7 cellular contexts compared by ENCODE assay signal in the genomic region with DNA sequence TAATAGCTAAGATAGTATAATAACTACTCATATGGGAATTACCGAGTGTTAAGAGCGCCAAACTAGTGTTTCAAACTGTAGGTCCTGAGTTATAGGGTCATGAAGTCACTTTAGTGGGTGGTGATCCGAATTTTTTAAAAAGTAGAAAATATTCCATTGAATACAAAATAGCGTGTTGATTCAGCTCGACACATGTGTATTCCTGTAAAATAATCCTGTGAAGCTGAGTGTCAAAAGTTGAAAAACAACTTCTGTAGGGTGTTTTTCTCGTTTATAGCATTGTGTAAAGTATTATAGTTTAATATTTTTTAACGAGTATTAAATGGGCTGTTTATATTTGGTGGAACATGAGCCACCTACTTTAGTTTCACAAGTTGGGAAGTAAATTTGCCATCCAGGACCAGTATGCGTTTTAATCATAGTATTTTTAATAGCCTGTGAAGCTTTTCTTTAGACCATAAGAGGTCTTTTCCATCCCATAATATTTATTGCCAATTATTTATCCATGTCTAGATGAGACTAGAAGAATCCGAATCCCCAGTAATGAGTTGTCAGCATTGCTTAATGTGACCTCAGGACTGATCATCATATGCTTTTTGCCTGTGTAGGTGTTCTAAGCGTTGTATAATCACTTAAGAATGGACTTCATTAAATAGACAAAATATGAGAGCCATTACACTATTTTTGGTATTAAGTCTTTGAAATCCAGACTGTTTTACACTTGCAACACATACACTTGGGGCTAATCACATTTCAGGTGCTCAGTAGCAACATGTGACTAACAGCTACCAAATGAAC.
DNase-seq lines count a peak whose midpoint lies in the region; ATAC-seq and TF ChIP-seq lines count a peak whose summit lies in the region.

No MANE protein-coding gene starts in this region.

- no peak overlapping the region for H3K27ac ChIP-seq in iPS DF 6.9 (ENCODE audit: low read length)

- peak overlapping the region; percentile 98 for H3K27ac Mint-ChIP-seq in WTC11
- no peak overlapping the region for H3K27ac Mint-ChIP-seq in stimulated activated memory B cell treated with anti-CD40 and anti-IgM and Interleukin-4, amounts not matched to agents 10 μg/mL and 1 μg/mL and 100 μg/mL, for 72 hours

- no peaks in the 10 kb centered on the region for H3K36me3 ChIP-seq in iPS DF 6.9 (ENCODE audit: control insufficient read depth, insufficient read depth, low read length)

- H3K9me3 ChIP-seq in iPS DF 6.9 (ENCODE audit: control insufficient read depth, insufficient read depth, low read length) = no peaks in the 10 kb centered on the region

- peaks cover 3% of the 10 kb centered on the region; the same call in 1 of the 2 replicates for H3K9me3 Mint-ChIP-seq in WTC11
- H3K9me3 Mint-ChIP-seq in stimulated activated memory B cell treated with anti-CD40 and anti-IgM and Interleukin-4, amounts not matched to agents 10 μg/mL and 1 μg/mL and 100 μg/mL, for 72 hours = no peaks in the 10 kb centered on the region

- peaks cover 56% of the 10 kb centered on the region for H3K4me1 Mint-ChIP-seq in WTC11
- H3K4me1 Mint-ChIP-seq in stimulated activated memory B cell treated with anti-CD40 and anti-IgM and Interleukin-4, amounts not matched to agents 10 μg/mL and 1 μg/mL and 100 μg/mL, for 72 hours = peaks cover 69% of the 10 kb centered on the region

- no peaks in the 10 kb centered on the region for H3K27me3 Mint-ChIP-seq in WTC11 (ENCODE audit: low read depth)
- no peaks in the 10 kb centered on the region for H3K27me3 Mint-ChIP-seq in stimulated activated memory B cell treated with anti-CD40 and anti-IgM and Interleukin-4, amounts not matched to agents 10 μg/mL and 1 μg/mL and 100 μg/mL, for 72 hours

- DNase-seq in HCEC 1CT = peak; percentile 61
- DNase-seq in WTC11 (ENCODE audit: low spot score) = no peak
- no peak for DNase-seq in iPS DF 6.9 (ENCODE audit: low read depth, low spot score)
- no peak for DNase-seq in GF-D8 (lab: John Stamatoyannopoulos, UW)

- peaks cover 15% of the 10 kb centered on the region for H3K36me3 Mint-ChIP-seq in WTC11
- peaks cover 13% of the 10 kb centered on the region for H3K36me3 Mint-ChIP-seq in stimulated activated memory B cell treated with anti-CD40 and anti-IgM and Interleukin-4, amounts not matched to agents 10 μg/mL and 1 μg/mL and 100 μg/mL, for 72 hours

- POLR2A ChIA-PET in WTC11 (lab: Charles Lee) = interaction anchor here (0.6 to 1.0 kb wide), 3 partner anchors 11 to 131 kb away, joined by 3 to 8 read pairs (median 3); no protein-coding TSS in a partner anchor

- no peak for TF ChIP-seq CTCF in WTC11 (IDR thresholded peaks at IDR 0.05)

- no peaks in the 10 kb centered on the region for H3K4me1 ChIP-seq in iPS DF 6.9 (ENCODE audit: control insufficient read depth, insufficient read depth, low read length)

- CTCF ChIA-PET in WTC11 (lab: Charles Lee) = interaction anchor here (0.9 to 1.0 kb wide), 2 partner anchors 102 to 155 kb away, joined by 3 read pairs; no protein-coding TSS in a partner anchor

- H3K27me3 ChIP-seq in iPS DF 6.9 (ENCODE audit: control insufficient read depth, insufficient read depth, low read length) = no peaks in the 10 kb centered on the region

- no CpG with 5 or more reads among the region's 10 CpGs for WGBS in iPS DF 6.9 (ENCODE audit: insufficient coverage, insufficient read length)

- H3K4me3 ChIP-seq in iPS DF 6.9 (ENCODE audit: low read length) = peak overlapping the region; percentile 96; the same call in 1 of the 2 replicates

- no peak for ATAC-seq in WTC11
- no peak for ATAC-seq in stimulated activated memory B cell treated with anti-CD40 and anti-IgM and Interleukin-4, amounts not matched to agents 10 μg/mL and 1 μg/mL and 100 μg/mL, for 72 hours
- no peak for ATAC-seq in HG03139 (IDR thresholded peaks at IDR 0.05; ENCODE audit: unreplicated experiment)
- ATAC-seq in HG03108 (IDR thresholded peaks at IDR 0.05; ENCODE audit: unreplicated experiment) = no peak

- peak overlapping the region; percentile 96 for H3K4me3 Mint-ChIP-seq in WTC11
- peak overlapping the region; percentile 84 for H3K4me3 Mint-ChIP-seq in stimulated activated memory B cell treated with anti-CD40 and anti-IgM and Interleukin-4, amounts not matched to agents 10 μg/mL and 1 μg/mL and 100 μg/mL, for 72 hours

TF ChIP-seq in WTC11, 78 proteins besides CTCF, POLR2A, EP300 and RAD21:
- no peak for TF ChIP-seq TP53 (CRISPR knock-in tag; IDR thresholded peaks at IDR 0.05)
- no peak for TF ChIP-seq ZNF263 (CRISPR knock-in tag; IDR thresholded peaks at IDR 0.05; ENCODE audit: low read depth)
- TF ChIP-seq, protein P1, sequence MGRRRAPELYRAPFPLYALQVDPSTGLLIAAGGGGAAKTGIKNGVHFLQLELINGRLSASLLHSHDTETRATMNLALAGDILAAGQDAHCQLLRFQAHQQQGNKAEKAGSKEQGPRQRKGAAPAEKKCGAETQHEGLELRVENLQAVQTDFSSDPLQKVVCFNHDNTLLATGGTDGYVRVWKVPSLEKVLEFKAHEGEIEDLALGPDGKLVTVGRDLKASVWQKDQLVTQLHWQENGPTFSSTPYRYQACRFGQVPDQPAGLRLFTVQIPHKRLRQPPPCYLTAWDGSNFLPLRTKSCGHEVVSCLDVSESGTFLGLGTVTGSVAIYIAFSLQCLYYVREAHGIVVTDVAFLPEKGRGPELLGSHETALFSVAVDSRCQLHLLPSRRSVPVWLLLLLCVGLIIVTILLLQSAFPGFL (CRISPR knock-in tag; IDR thresholded peaks at IDR 0.05; ENCODE audit: borderline replicate concordance) = no peak
- no peak for TF ChIP-seq HMGA2 (CRISPR knock-in tag; IDR thresholded peaks at IDR 0.05)
- no peak for TF ChIP-seq ELF4 (CRISPR knock-in tag; IDR thresholded peaks at IDR 0.05; ENCODE audit: low read depth)
- TF ChIP-seq, protein P2, sequence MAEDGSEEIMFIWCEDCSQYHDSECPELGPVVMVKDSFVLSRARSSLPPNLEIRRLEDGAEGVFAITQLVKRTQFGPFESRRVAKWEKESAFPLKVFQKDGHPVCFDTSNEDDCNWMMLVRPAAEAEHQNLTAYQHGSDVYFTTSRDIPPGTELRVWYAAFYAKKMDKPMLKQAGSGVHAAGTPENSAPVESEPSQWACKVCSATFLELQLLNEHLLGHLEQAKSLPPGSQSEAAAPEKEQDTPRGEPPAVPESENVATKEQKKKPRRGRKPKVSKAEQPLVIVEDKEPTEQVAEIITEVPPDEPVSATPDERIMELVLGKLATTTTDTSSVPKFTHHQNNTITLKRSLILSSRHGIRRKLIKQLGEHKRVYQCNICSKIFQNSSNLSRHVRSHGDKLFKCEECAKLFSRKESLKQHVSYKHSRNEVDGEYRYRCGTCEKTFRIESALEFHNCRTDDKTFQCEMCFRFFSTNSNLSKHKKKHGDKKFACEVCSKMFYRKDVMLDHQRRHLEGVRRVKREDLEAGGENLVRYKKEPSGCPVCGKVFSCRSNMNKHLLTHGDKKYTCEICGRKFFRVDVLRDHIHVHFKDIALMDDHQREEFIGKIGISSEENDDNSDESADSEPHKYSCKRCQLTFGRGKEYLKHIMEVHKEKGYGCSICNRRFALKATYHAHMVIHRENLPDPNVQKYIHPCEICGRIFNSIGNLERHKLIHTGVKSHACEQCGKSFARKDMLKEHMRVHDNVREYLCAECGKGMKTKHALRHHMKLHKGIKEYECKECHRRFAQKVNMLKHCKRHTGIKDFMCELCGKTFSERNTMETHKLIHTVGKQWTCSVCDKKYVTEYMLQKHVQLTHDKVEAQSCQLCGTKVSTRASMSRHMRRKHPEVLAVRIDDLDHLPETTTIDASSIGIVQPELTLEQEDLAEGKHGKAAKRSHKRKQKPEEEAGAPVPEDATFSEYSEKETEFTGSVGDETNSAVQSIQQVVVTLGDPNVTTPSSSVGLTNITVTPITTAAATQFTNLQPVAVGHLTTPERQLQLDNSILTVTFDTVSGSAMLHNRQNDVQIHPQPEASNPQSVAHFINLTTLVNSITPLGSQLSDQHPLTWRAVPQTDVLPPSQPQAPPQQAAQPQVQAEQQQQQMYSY (CRISPR knock-in tag; IDR thresholded peaks at IDR 0.05) = no peak
- no peak for TF ChIP-seq ATF1 (CRISPR knock-in tag; IDR thresholded peaks at IDR 0.05)
- TF ChIP-seq, protein P3, sequence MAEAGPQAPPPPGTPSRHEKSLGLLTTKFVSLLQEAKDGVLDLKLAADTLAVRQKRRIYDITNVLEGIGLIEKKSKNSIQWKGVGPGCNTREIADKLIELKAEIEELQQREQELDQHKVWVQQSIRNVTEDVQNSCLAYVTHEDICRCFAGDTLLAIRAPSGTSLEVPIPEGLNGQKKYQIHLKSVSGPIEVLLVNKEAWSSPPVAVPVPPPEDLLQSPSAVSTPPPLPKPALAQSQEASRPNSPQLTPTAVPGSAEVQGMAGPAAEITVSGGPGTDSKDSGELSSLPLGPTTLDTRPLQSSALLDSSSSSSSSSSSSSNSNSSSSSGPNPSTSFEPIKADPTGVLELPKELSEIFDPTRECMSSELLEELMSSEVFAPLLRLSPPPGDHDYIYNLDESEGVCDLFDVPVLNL (CRISPR knock-in tag; IDR thresholded peaks at IDR 0.05; ENCODE audit: borderline replicate concordance, low read depth) = no peak
- TF ChIP-seq, protein P4, sequence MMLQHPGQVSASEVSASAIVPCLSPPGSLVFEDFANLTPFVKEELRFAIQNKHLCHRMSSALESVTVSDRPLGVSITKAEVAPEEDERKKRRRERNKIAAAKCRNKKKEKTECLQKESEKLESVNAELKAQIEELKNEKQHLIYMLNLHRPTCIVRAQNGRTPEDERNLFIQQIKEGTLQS (CRISPR knock-in tag; conservative IDR thresholded peaks at IDR 0.05) = no peak
- TF ChIP-seq, protein P5, sequence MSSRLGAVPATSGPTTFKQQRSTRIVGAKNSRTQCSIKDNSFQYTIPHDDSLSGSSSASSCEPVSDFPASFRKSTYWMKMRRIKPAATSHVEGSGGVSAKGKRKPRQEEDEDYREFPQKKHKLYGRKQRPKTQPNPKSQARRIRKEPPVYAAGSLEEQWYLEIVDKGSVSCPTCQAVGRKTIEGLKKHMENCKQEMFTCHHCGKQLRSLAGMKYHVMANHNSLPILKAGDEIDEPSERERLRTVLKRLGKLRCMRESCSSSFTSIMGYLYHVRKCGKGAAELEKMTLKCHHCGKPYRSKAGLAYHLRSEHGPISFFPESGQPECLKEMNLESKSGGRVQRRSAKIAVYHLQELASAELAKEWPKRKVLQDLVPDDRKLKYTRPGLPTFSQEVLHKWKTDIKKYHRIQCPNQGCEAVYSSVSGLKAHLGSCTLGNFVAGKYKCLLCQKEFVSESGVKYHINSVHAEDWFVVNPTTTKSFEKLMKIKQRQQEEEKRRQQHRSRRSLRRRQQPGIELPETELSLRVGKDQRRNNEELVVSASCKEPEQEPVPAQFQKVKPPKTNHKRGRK (CRISPR knock-in tag; IDR thresholded peaks at IDR 0.05; ENCODE audit: borderline replicate concordance) = no peak
- no peak for TF ChIP-seq JAZF1 (CRISPR knock-in tag; IDR thresholded peaks at IDR 0.05)
